In genomic region chr2:40400336-40400953, GRCh38 we compare ENCODE assay signal across 18 cellular contexts. TPM values are rescaled to one million over a fixed set of nuclear protein-coding genes. Genes with fewer than 3 reads are reported as not detected.
A peak's percentile ranks its signal among the peaks of the same experiment; 100 is the strongest.
DNase-seq lines count a peak whose midpoint lies in the region; ATAC-seq and TF ChIP-seq lines count a peak whose summit lies in the region.
"Had no signal": no experiment of that assay in that cellular context is flagged by ENCODE, and none has a peak within 500 bp of the region (broad histone marks: within the 10 kb centered on the region; RNA-seq: fewer than 3 reads in every experiment).

No MANE protein-coding gene starts in this region.

- H3K36me3 ChIP-seq in SK-N-SH (replicated peaks in 1 of 2; ENCODE audit: control insufficient read depth in 1 of 2, insufficient read depth in 2 of 2, low read length in 1 of 2) (no peaks in the 10 kb centered on the region), trophoblast cell (ENCODE audit: control insufficient read depth in 1 of 2, insufficient read depth in 2 of 2, low read length in 2 of 2) (no peaks in the 10 kb centered on the region), HAP-1 (replicated peaks) (no peaks in the 10 kb centered on the region)
- H3K36me3 ChIP-seq: spleen had no signal

- peaks cover 25% of the 10 kb centered on the region for H3K79me1 ChIP-seq in trophoblast cell (ENCODE audit: low read length)

- no peak overlapping the region for H3K18ac ChIP-seq in trophoblast cell (ENCODE audit: low read length)

- WGBS in SK-N-SH (ENCODE audit: low lambda C conversion rate), result 53% methylated on average over 3 of the region's 3 CpGs
- WGBS in trophoblast cell (ENCODE audit: extremely low coverage, insufficient coverage, insufficient read length), result no CpG with 5 or more reads among the region's 3 CpGs

- peak overlapping the region; percentile 72 for H2BK12ac ChIP-seq in trophoblast cell (ENCODE audit: low read length)

- peak overlapping the region; percentile 9 for H3K14ac ChIP-seq in trophoblast cell (ENCODE audit: low read length)

- no peak for TF ChIP-seq RAD21 in SK-N-SH (IDR thresholded peaks at IDR 0.05; ENCODE audit: low read length)

- POLR2A ChIA-PET in SK-N-SH (lab: Yijun Ruan, JAX), result no interaction called here

- H3K23ac ChIP-seq in trophoblast cell (ENCODE audit: low read length), result no peak overlapping the region

- H2BK120ac ChIP-seq in trophoblast cell (ENCODE audit: insufficient read depth, low read length, poor library complexity), result peak overlapping the region; percentile 37

- ATAC-seq in SK-N-SH treated with all-trans-retinoic acid at 6 μM for 48 hours (no peak), GM21723 (IDR thresholded peaks at IDR 0.05; ENCODE audit: unreplicated experiment) (no peak)
- ATAC-seq: activated T-cell treated with anti-CD3 and anti-CD28 coated beads, Interleukin-2, amount 50 U/mL, for 4 hours; HepG2 had no signal

- H3K9ac ChIP-seq in SK-N-SH (peak overlapping the region; percentile 16; the same call in 1 of the 2 replicates), trophoblast cell (ENCODE audit: low read length) (no peak overlapping the region)

- no peaks in the 10 kb centered on the region for H3K9me3 ChIP-seq in SK-N-SH
- no peaks in the 10 kb centered on the region for H3K9me3 ChIP-seq in trophoblast cell (ENCODE audit: insufficient read depth, low read depth, low read length)
- H3K9me3 ChIP-seq in HAP-1, result no peaks in the 10 kb centered on the region
- H3K9me3 ChIP-seq: spleen had no signal

- no peak overlapping the region for H3K4me3 ChIP-seq in SK-N-SH (ENCODE audit: low read depth in 2 of 2, low read length in 1 of 2)
- H3K4me3 ChIP-seq in fibroblast of mammary gland (ENCODE audit: control insufficient read depth, low read depth, low read length), result no peak overlapping the region
- H3K4me3 ChIP-seq in trophoblast cell (ENCODE audit: low read depth, low read length), result no peak overlapping the region
- no peak overlapping the region for H3K4me3 ChIP-seq in HAP-1
- H3K4me3 ChIP-seq: PC-9, spleen had no signal

- TF ChIP-seq CTCF in SK-N-SH (IDR thresholded peaks at IDR 0.05), result no peak
- no peak for TF ChIP-seq CTCF in fibroblast of mammary gland (conservative IDR thresholded peaks at IDR 0.05; ENCODE audit: control insufficient read depth, insufficient read depth, low read depth, low read length)

- H3F3A ChIP-seq in SK-N-SH (replicated peaks; ENCODE audit: insufficient read depth), result peaks cover 20% of the 10 kb centered on the region

- H3K4ac ChIP-seq in trophoblast cell (ENCODE audit: low read depth, low read length), result peak overlapping the region; percentile 1

- H3K27ac ChIP-seq in SK-N-SH (ENCODE audit: low read depth in 2 of 2, low read length in 1 of 2) (peak overlapping the region in 1 of 2 experiments; percentile 60; a peak in 2 of 4 replicates), trophoblast cell (ENCODE audit: low read depth, low read length) (no peak overlapping the region)
- H3K27ac ChIP-seq: 22Rv1, spleen had no signal

- CTCF ChIA-PET in SK-N-SH (lab: Yijun Ruan, JAX), result interaction anchor here (0.6 kb wide), 1 partner anchor 487 kb away, joined by 4 read pairs; no protein-coding TSS in a partner anchor

- in situ Hi-C loops in HAP-1 (cut with MboI; ENCODE audit: low sequenced_read_pairs), result no loop called here

- H3K4me1 ChIP-seq in SK-N-SH (ENCODE audit: control insufficient read depth in 1 of 2, insufficient read depth in 2 of 2, low read depth in 1 of 2, low read length in 1 of 2), result peaks cover 5 to 29% of the 10 kb centered on the region in 2 experiments
- peaks cover 10 to 14% of the 10 kb centered on the region in 2 experiments for H3K4me1 ChIP-seq in trophoblast cell (ENCODE audit: control insufficient read depth in 1 of 2, insufficient read depth in 2 of 2, low read length in 2 of 2)
- peaks cover 10% of the 10 kb centered on the region for H3K4me1 ChIP-seq in HAP-1

- H2BK5ac ChIP-seq in trophoblast cell (ENCODE audit: low read depth, low read length, poor library complexity), result no peak overlapping the region

- H4K12ac ChIP-seq in trophoblast cell (ENCODE audit: low read depth, low read length), result no peak overlapping the region

- H3K4me2 ChIP-seq in SK-N-SH (peak overlapping the region; percentile 15; the same call in 1 of the 2 replicates), trophoblast cell (ENCODE audit: low read length) (no peak overlapping the region)

- peak overlapping the region; percentile 24 for H4K91ac ChIP-seq in trophoblast cell (ENCODE audit: low read depth, low read length)

- H3K27me3 ChIP-seq in SK-N-SH (ENCODE audit: insufficient read depth), result no peaks in the 10 kb centered on the region
- no peaks in the 10 kb centered on the region for H3K27me3 ChIP-seq in trophoblast cell (ENCODE audit: insufficient read depth, low read length)
- H3K27me3 ChIP-seq in HAP-1 (ENCODE audit: low read depth), result no peaks in the 10 kb centered on the region
- H3K27me3 ChIP-seq: spleen had no signal

- H3K9me2 ChIP-seq in SK-N-SH, result no peaks in the 10 kb centered on the region

- H3K79me2 ChIP-seq in SK-N-SH (ENCODE audit: insufficient read depth) (no peaks in the 10 kb centered on the region; the same call in 1 of the 2 replicates), trophoblast cell (ENCODE audit: control insufficient read depth, insufficient read depth, low read length, poor library complexity) (no peaks in the 10 kb centered on the region)

- DNase-seq in SK-N-SH, result no peak
- peak; percentile 68 for DNase-seq in RPMI7951 (ENCODE audit: low read depth)
- peak; percentile 44 for DNase-seq in fibroblast of mammary gland (ENCODE audit: low read depth)
- DNase-seq in trophoblast cell, result no peak
- DNase-seq in NCI-H146 (lab: John Stamatoyannopoulos, UW), result no peak
- no peak for DNase-seq in HAP-1 (ENCODE audit: low spot score in 2 of 2)
- DNase-seq: activated CD4-positive, alpha-beta T cell treated with anti-CD3 and anti-CD28 coated beads, Interleukin-2, amount 10 ng/mL, durations not matched to agents 24 days and 14 days; activated T-cell treated with anti-CD3 and anti-CD28 coated beads, Interleukin-2, amount 50 U/mL, for 4 hours; amniotic stem cell; effector CD4-positive, alpha-beta T cell; NCI-H1105; PC-9; spleen; T-helper 1 cell had no signal

- H4K8ac ChIP-seq in trophoblast cell (ENCODE audit: low read depth, low read length), result no peak overlapping the region

- H2AK5ac ChIP-seq in trophoblast cell (ENCODE audit: low read length), result peak overlapping the region; percentile 20

- no peak for TF ChIP-seq EP300 in SK-N-SH (IDR thresholded peaks at IDR 0.05; ENCODE audit: borderline replicate concordance in 1 of 2, low read depth in 1 of 2, low read length in 1 of 2)

- H4K20me1 ChIP-seq in SK-N-SH (ENCODE audit: insufficient read depth), result no peaks in the 10 kb centered on the region

- H2AFZ ChIP-seq in SK-N-SH (ENCODE audit: low read depth), result 0 out of 2 replicates have a peak overlapping the region, but pooled peaks have one; percentile 2
- H2AFZ ChIP-seq in trophoblast cell (ENCODE audit: insufficient read depth, low read length, poor library complexity), result no peak overlapping the region
- H2AFZ ChIP-seq: PC-9 had no signal

TF ChIP-seq in SK-N-SH, 30 proteins besides CTCF, POLR2A, EP300 and RAD21 (continues in another document):
- TF ChIP-seq FOSL2 (IDR thresholded peaks at IDR 0.05; ENCODE audit: borderline replicate concordance, low read depth), result no peak
- TF ChIP-seq NFIC (IDR thresholded peaks at IDR 0.05; ENCODE audit: borderline replicate concordance), result peak; percentile 47; the same call in 1 of the 2 replicates
- no peak for TF ChIP-seq ZBTB33 (IDR thresholded peaks at IDR 0.05; ENCODE audit: borderline replicate concordance, low read depth)
- TF ChIP-seq GATA2 (CRISPR knock-in tag; IDR thresholded peaks at IDR 0.05), result no peak
- TF ChIP-seq JUND (IDR thresholded peaks at IDR 0.05), result no peak
- TF ChIP-seq TCF12 (IDR thresholded peaks at IDR 0.05), result peak; percentile 29

TF ChIP-seq in SK-N-SH treated with all-trans-retinoic acid at 6 μM for 48 hours, 23 proteins besides CTCF, POLR2A, EP300 and RAD21 (continues in another document):
- TF ChIP-seq GLIS3 (CRISPR knock-in tag; IDR thresholded peaks at IDR 0.05) (no peak), CSDC2 (CRISPR knock-in tag; IDR thresholded peaks at IDR 0.05) (no peak), ZNF8 (CRISPR knock-in tag; IDR thresholded peaks at IDR 0.05) (no peak), ESRRG (CRISPR knock-in tag; IDR thresholded peaks at IDR 0.05) (no peak), ISL1 (CRISPR knock-in tag; IDR thresholded peaks at IDR 0.05) (no peak), POU6F1 (CRISPR knock-in tag; IDR thresholded peaks at IDR 0.05; ENCODE audit: borderline replicate concordance, low read depth) (no peak), ARNTL (CRISPR knock-in tag; IDR thresholded peaks at IDR 0.05; ENCODE audit: borderline replicate concordance, low read depth) (no peak), TCF4 (CRISPR knock-in tag; IDR thresholded peaks at IDR 0.05; ENCODE audit: borderline replicate concordance) (no peak), ZC3H10 (CRISPR knock-in tag; IDR thresholded peaks at IDR 0.05) (no peak)

RNA-seq across cellular contexts. Expression of gene SLC8A1, which starts 51.4 kb away (rescaled TPM):
- 3.2 and 4.6 TPM in 2 replicates for polyA plus RNA-seq in SK-N-SH (2012; rRNA removed)
- 4.1 and 4.4 TPM in 2 replicates for polyA plus RNA-seq in SK-N-SH (2012; cell fraction: cytosol; rRNA removed)
- 1.2 and 2.9 TPM in 2 replicates for polyA plus RNA-seq in SK-N-SH (2012; cell fraction: nucleus; rRNA removed)
- 6.4 and 8.5 TPM in 2 replicates for total RNA-seq in RPMI7951 (2014; rRNA removed; shearing (Covaris generic))
- 13.3 and 13.7 TPM in 2 replicates for polyA plus RNA-seq in trophoblast cell (2013)
- total RNA-seq: HepG2 had no signal
- polyA plus RNA-seq: HepG2 had no signal

Comparison
In these comparisons a context has a peak if more than half of its experiments do, and no peak if none do; other contexts are left out.
1. DNase-seq: peak in RPMI7951 (single experiment) and fibroblast of mammary gland (single experiment); none in SK-N-SH (single experiment), trophoblast cell (0 of 2), NCI-H146 (single experiment) and HAP-1 (0 of 2).